ENCODE assay signal across 20 cellular contexts in the genomic region with DNA sequence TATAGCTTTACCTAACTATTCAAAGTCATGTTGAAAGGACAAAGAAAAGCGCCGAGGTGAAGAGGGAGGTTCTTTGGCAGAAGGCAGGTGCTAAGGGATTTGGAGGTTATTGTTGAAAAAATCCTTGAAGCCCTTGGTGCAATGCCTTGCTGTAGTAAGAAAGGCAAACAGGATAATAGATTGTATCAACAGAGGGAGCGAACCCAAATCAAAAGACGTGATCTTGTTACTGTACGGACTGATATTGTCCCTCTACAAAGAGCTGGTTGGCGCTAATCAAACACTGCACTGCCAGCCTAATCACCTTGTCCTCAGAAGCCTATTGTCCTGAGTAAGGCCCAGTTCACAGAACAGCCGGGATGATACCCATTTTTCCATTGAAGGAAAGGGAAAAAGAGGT.
A peak's percentile ranks its signal among the peaks of the same experiment; 100 is the strongest.
DNase-seq lines count a peak whose midpoint lies in the region; ATAC-seq lines count a peak whose summit lies in the region.
"Had no signal": no experiment of that assay in that cellular context is flagged by ENCODE, and none has a peak within 500 bp of the region (broad histone marks: within the 10 kb centered on the region; RNA-seq: fewer than 3 reads in every experiment).

No MANE protein-coding gene starts in this region.

- H3K27ac Mint-ChIP-seq in stimulated activated memory B cell treated with anti-CD40 and anti-IgM and Interleukin-4, amounts not matched to agents 10 μg/mL and 1 μg/mL and 100 μg/mL, for 72 hours, result no peak overlapping the region
- H3K27ac Mint-ChIP-seq: CD14-positive monocyte, T-cell had no signal

- H3K36me3 Mint-ChIP-seq in stimulated activated memory B cell treated with anti-CD40 and anti-IgM and Interleukin-4, amounts not matched to agents 10 μg/mL and 1 μg/mL and 100 μg/mL, for 72 hours, result no peaks in the 10 kb centered on the region
- H3K36me3 Mint-ChIP-seq: CD14-positive monocyte, T-cell had no signal

- no peaks in the 10 kb centered on the region for H3K9me3 Mint-ChIP-seq in stimulated activated memory B cell treated with anti-CD40 and anti-IgM and Interleukin-4, amounts not matched to agents 10 μg/mL and 1 μg/mL and 100 μg/mL, for 72 hours
- H3K9me3 Mint-ChIP-seq: T-cell had no signal

- no peaks in the 10 kb centered on the region for H3K4me1 Mint-ChIP-seq in stimulated activated memory B cell treated with anti-CD40 and anti-IgM and Interleukin-4, amounts not matched to agents 10 μg/mL and 1 μg/mL and 100 μg/mL, for 72 hours
- H3K4me1 Mint-ChIP-seq: CD14-positive monocyte, T-cell had no signal

- H3K36me3 ChIP-seq in HUES64 (ENCODE audit: insufficient read depth, low read length) (no peaks in the 10 kb centered on the region), iPS-18a (ENCODE audit: control insufficient read depth, low read depth, low read length) (no peaks in the 10 kb centered on the region)

- no peak for ATAC-seq in stimulated activated memory B cell treated with anti-CD40 and anti-IgM and Interleukin-4, amounts not matched to agents 10 μg/mL and 1 μg/mL and 100 μg/mL, for 72 hours
- ATAC-seq in HG02623 (IDR thresholded peaks at IDR 0.05; ENCODE audit: unreplicated experiment), result no peak
- ATAC-seq: A549, Panc1, Right ventricle myocardium inferior, T-cell had no signal

- 6% methylated on average over 6 of the region's 7 CpGs for WGBS in HUES64

- H3K27me3 Mint-ChIP-seq in stimulated activated memory B cell treated with anti-CD40 and anti-IgM and Interleukin-4, amounts not matched to agents 10 μg/mL and 1 μg/mL and 100 μg/mL, for 72 hours, result no peaks in the 10 kb centered on the region

- DNase-seq in DMS53 (lab: John Stamatoyannopoulos, UW) (peak; percentile 65), NCI-H748 (lab: John Stamatoyannopoulos, UW; ENCODE audit: unreplicated experiment) (peak; percentile 84), DMS114 treated with DMSO at 0.1 percent for 48 hours (lab: John Stamatoyannopoulos, UW; ENCODE audit: unreplicated experiment) (no peak), NCI-H187 treated with DMSO at 0.1 percent for 48 hours (lab: John Stamatoyannopoulos, UW) (no peak)
- DNase-seq: COR-L47, H7, MV-4-11, NCI-H1694 treated with DMSO at 0.1 percent for 48 hours, NCI-H2227 treated with DMSO at 0.1 percent for 48 hours, NCI-H524 treated with DMSO at 0.1 percent for 48 hours, T-cell had no signal

- peaks cover 62% of the 10 kb centered on the region for H3K4me1 ChIP-seq in HUES64 (ENCODE audit: insufficient read depth, low read length)
- peaks cover 49% of the 10 kb centered on the region for H3K4me1 ChIP-seq in iPS-18a (ENCODE audit: control insufficient read depth, low read depth, low read length)
- H3K4me1 ChIP-seq: A549 had no signal

- H3K4me3 ChIP-seq in HUES64 (ENCODE audit: low read length) (no peak overlapping the region), iPS-18a (ENCODE audit: low read length) (peak overlapping the region; percentile 10)
- H3K4me3 ChIP-seq: A549, SK-N-MC had no signal

- H3K9ac ChIP-seq in HUES64 (ENCODE audit: low read depth, low read length) (peak overlapping the region; percentile 55; the same call in 1 of the 2 replicates), iPS-18a (ENCODE audit: low read length) (no peak overlapping the region)

- no peak overlapping the region for H3K4me3 Mint-ChIP-seq in stimulated activated memory B cell treated with anti-CD40 and anti-IgM and Interleukin-4, amounts not matched to agents 10 μg/mL and 1 μg/mL and 100 μg/mL, for 72 hours
- H3K4me3 Mint-ChIP-seq: CD14-positive monocyte, T-cell had no signal

- H3K27ac ChIP-seq in HUES64 (ENCODE audit: low read depth, low read length) (peak overlapping the region; percentile 73; the same call in 1 of the 2 replicates), iPS-18a (ENCODE audit: low read length) (peak overlapping the region; percentile 70)
- H3K27ac ChIP-seq: A549, SK-N-MC had no signal

- H3K9me3 ChIP-seq in HUES64 (ENCODE audit: insufficient read depth, low read depth, low read length) (no peaks in the 10 kb centered on the region), iPS-18a (ENCODE audit: control insufficient read depth, low read depth, low read length) (peaks cover under 1% of the 10 kb centered on the region)
- H3K9me3 ChIP-seq: A549 had no signal

- H3K27me3 ChIP-seq in HUES64 (ENCODE audit: insufficient read depth, low read length), result no peaks in the 10 kb centered on the region
- no peaks in the 10 kb centered on the region for H3K27me3 ChIP-seq in iPS-18a (ENCODE audit: control insufficient read depth, insufficient read depth, low read length)

Comparison
In these comparisons a context has a peak if more than half of its experiments do, and no peak if none do; other contexts are left out.
1. DNase-seq: peak in DMS53 (single experiment) and NCI-H748 (single experiment); none in DMS114 treated with DMSO at 0.1 percent for 48 hours (single experiment) and NCI-H187 treated with DMSO at 0.1 percent for 48 hours (single experiment).